Comparison of ENCODE assay signal across 1 cellular context in the genomic region with DNA sequence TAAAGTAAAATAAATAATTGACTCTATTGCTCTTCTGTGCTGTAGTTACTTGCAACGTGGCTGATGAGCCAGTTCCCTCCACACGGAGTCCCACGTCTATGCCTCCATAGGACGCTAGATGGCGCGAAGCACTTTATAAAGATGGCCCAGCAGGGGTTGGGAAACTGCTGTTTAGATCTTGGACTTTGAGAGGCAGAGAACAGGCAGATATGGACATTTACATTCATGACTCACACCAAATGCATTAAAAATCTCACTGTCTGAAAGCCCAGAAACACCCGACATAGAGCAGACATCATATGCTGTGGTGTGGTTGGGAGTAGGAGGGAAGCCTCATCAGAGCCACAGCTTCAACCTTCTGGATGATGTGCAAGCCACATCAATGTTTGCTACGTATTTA.
TF ChIP-seq lines count a peak whose summit lies in the region.

No MANE protein-coding gene starts in this region.

TF ChIP-seq in H1, 55 proteins besides CTCF, POLR2A, EP300 and RAD21:
- TF ChIP-seq, protein P1, sequence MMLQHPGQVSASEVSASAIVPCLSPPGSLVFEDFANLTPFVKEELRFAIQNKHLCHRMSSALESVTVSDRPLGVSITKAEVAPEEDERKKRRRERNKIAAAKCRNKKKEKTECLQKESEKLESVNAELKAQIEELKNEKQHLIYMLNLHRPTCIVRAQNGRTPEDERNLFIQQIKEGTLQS (IDR thresholded peaks at IDR 0.05; ENCODE audit: insufficient read depth, low read depth, low read length), result no peak
- TF ChIP-seq SIN3A (conservative IDR thresholded peaks at IDR 0.05 in 1 of 2, IDR thresholded peaks at IDR 0.05 in 1 of 2; ENCODE audit: low read depth in 1 of 2, low read length in 2 of 2) (no peak), SIX5 (IDR thresholded peaks at IDR 0.05; ENCODE audit: low read depth, low read length) (no peak), CEBPB (IDR thresholded peaks at IDR 0.05; ENCODE audit: low read depth, low read length) (no peak), KDM4A (IDR thresholded peaks at IDR 0.05; ENCODE audit: low read depth, low read length, severe bottlenecking) (no peak), TCF12 (IDR thresholded peaks at IDR 0.05; ENCODE audit: low read depth, low read length) (no peak), POU5F1 (IDR thresholded peaks at IDR 0.05; ENCODE audit: low read depth, low read length) (no peak), HDAC6 (IDR thresholded peaks at IDR 0.05; ENCODE audit: low read depth, low read length) (no peak), GABPA (IDR thresholded peaks at IDR 0.05; ENCODE audit: borderline replicate concordance, insufficient read depth, low read length) (no peak), NANOG (IDR thresholded peaks at IDR 0.05; ENCODE audit: insufficient read depth, low read depth, low read length, poor library complexity, severe bottlenecking) (no peak), EZH2 (IDR thresholded peaks at IDR 0.05; ENCODE audit: low read depth, low read length, severe bottlenecking) (no peak)
- TF ChIP-seq, protein P2, sequence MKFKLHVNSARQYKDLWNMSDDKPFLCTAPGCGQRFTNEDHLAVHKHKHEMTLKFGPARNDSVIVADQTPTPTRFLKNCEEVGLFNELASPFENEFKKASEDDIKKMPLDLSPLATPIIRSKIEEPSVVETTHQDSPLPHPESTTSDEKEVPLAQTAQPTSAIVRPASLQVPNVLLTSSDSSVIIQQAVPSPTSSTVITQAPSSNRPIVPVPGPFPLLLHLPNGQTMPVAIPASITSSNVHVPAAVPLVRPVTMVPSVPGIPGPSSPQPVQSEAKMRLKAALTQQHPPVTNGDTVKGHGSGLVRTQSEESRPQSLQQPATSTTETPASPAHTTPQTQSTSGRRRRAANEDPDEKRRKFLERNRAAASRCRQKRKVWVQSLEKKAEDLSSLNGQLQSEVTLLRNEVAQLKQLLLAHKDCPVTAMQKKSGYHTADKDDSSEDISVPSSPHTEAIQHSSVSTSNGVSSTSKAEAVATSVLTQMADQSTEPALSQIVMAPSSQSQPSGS (IDR thresholded peaks at IDR 0.05; ENCODE audit: low read length), result no peak
